Comparison of ENCODE assay signal across 8 cellular contexts in the genomic region with DNA sequence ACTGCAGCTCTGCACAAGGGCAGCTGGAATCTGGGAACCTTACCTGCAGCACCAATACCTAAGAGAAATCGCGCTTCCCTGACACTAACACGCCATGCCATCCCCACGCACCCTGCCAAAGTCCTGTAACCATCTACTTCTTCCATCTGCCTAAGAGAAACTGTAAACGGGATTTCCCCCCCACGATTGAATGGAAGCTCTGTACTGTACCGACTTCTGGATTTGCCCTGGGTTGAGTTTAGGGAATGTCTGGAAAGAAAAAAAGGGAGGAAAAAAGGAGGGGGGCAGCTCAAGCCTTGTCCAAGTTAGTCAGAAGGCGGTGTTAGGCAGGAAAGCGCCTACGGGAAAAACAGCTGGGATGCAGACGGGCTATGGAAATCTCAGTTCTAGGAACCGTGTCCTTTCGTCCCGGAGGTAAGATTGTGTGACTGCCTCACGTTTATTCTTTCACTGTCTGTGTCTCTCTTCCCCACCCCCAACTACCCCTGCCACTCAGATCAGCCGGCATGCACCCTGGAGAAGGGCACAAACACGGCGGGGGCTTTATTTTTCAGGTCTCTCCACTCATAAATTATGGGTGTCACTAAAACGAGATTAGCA.
DNase-seq lines count a peak whose midpoint lies in the region; ATAC-seq lines count a peak whose summit lies in the region.

No MANE protein-coding gene starts in this region.

- no peak for DNase-seq in activated CD4-positive, alpha-beta T cell treated with anti-CD3 and anti-CD28 coated beads, Interleukin-2, amount 10 ng/mL, durations not matched to agents 7 days and 5 days
- DNase-seq in activated CD4-positive, alpha-beta T cell treated with anti-CD3 and anti-CD28 coated beads for 4 hours, result no peak
- DNase-seq in activated naive CD8-positive, alpha-beta T cell treated with anti-CD3 and anti-CD28 coated beads, Interleukin-2, amount 10 ng/mL, durations not matched to agents 7 days and 5 days, result no peak
- no peak for DNase-seq in immature natural killer cell
- no peak for DNase-seq in NCI-H2029 treated with DMSO at 0.1 percent for 48 hours (lab: John Stamatoyannopoulos, UW)
- no peak for DNase-seq in NCI-H446 treated with DMSO at 0.1 percent for 48 hours (lab: John Stamatoyannopoulos, UW)

- peaks cover 50 to 71% (median 61%) of the 10 kb centered on the region in 5 donors for H3K27me3 ChIP-seq in subcutaneous abdominal adipose tissue (ENCODE audit: control insufficient read depth in 5 of 5, insufficient read depth in 4 of 5, low read length in 5 of 5)

- H3K36me3 ChIP-seq in subcutaneous abdominal adipose tissue (ENCODE audit: control insufficient read depth in 5 of 5, insufficient read depth in 5 of 5, low read length in 5 of 5), result no peaks in the 10 kb centered on the region

- H3K9ac ChIP-seq in subcutaneous abdominal adipose tissue (ENCODE audit: low read length in 5 of 5), result no peak overlapping the region

- peak overlapping the region; percentile 4 for H3K4me3 Mint-ChIP-seq in activated CD4-positive, alpha-beta T cell treated with anti-CD3 and anti-CD28 coated beads, Interleukin-2, amount 10 ng/mL, durations not matched to agents 7 days and 5 days
- H3K4me3 Mint-ChIP-seq in activated naive CD8-positive, alpha-beta T cell treated with anti-CD3 and anti-CD28 coated beads, Interleukin-2, amount 10 ng/mL, durations not matched to agents 7 days and 5 days, result peak overlapping the region; percentile 71
- H3K4me3 Mint-ChIP-seq in immature natural killer cell, result peak overlapping the region in 4 of 5 donors; percentile 49 to 65 (median 55)

- H3K27ac ChIP-seq in subcutaneous abdominal adipose tissue (ENCODE audit: low read depth, low read length), result no peak overlapping the region

- H3K36me3 Mint-ChIP-seq in activated CD4-positive, alpha-beta T cell treated with anti-CD3 and anti-CD28 coated beads, Interleukin-2, amount 10 ng/mL, durations not matched to agents 7 days and 5 days (ENCODE audit: low read depth), result no peaks in the 10 kb centered on the region
- peaks cover 3% of the 10 kb centered on the region for H3K36me3 Mint-ChIP-seq in activated naive CD8-positive, alpha-beta T cell treated with anti-CD3 and anti-CD28 coated beads, Interleukin-2, amount 10 ng/mL, durations not matched to agents 7 days and 5 days
- H3K36me3 Mint-ChIP-seq in immature natural killer cell, result peaks cover 0 to 3% (median 0%) of the 10 kb centered on the region in 3 donors

- H3K27me3 Mint-ChIP-seq in activated CD4-positive, alpha-beta T cell treated with anti-CD3 and anti-CD28 coated beads, Interleukin-2, amount 10 ng/mL, durations not matched to agents 7 days and 5 days, result peaks cover 44% of the 10 kb centered on the region
- H3K27me3 Mint-ChIP-seq in activated naive CD8-positive, alpha-beta T cell treated with anti-CD3 and anti-CD28 coated beads, Interleukin-2, amount 10 ng/mL, durations not matched to agents 7 days and 5 days, result peaks cover 54% of the 10 kb centered on the region
- peaks cover 9 to 27% (median 27%) of the 10 kb centered on the region in 3 donors for H3K27me3 Mint-ChIP-seq in immature natural killer cell (ENCODE audit: low read depth in 3 of 3)

- no peak overlapping the region for H3K27ac Mint-ChIP-seq in activated CD4-positive, alpha-beta T cell treated with anti-CD3 and anti-CD28 coated beads, Interleukin-2, amount 10 ng/mL, durations not matched to agents 7 days and 5 days
- H3K27ac Mint-ChIP-seq in activated naive CD8-positive, alpha-beta T cell treated with anti-CD3 and anti-CD28 coated beads, Interleukin-2, amount 10 ng/mL, durations not matched to agents 7 days and 5 days, result no peak overlapping the region
- no peak overlapping the region for H3K27ac Mint-ChIP-seq in immature natural killer cell

- CTCF ChIA-PET in activated CD4-positive, alpha-beta T cell treated with anti-CD3 and anti-CD28 coated beads, Interleukin-2, amount 10 ng/mL, durations not matched to agents 7 days and 5 days (lab: Charles Lee), result interaction anchor here (1.6 to 2.3 kb wide), 2 partner anchors 9 to 672 kb away, joined by 4 to 19 read pairs; no protein-coding TSS in a partner anchor

- H3K9me3 Mint-ChIP-seq in activated CD4-positive, alpha-beta T cell treated with anti-CD3 and anti-CD28 coated beads, Interleukin-2, amount 10 ng/mL, durations not matched to agents 7 days and 5 days, result no peaks in the 10 kb centered on the region
- no peaks in the 10 kb centered on the region for H3K9me3 Mint-ChIP-seq in activated naive CD8-positive, alpha-beta T cell treated with anti-CD3 and anti-CD28 coated beads, Interleukin-2, amount 10 ng/mL, durations not matched to agents 7 days and 5 days
- H3K9me3 Mint-ChIP-seq in immature natural killer cell, result peaks cover 0 to 24% (median 4%) of the 10 kb centered on the region in 6 donors

- ATAC-seq in activated naive CD8-positive, alpha-beta T cell treated with anti-CD3 and anti-CD28 coated beads, Interleukin-2, amount 10 ng/mL, durations not matched to agents 7 days and 5 days (ENCODE audit: low read depth), result no peak
- no peak for ATAC-seq in HG02588 (IDR thresholded peaks at IDR 0.05; ENCODE audit: unreplicated experiment)

- peak overlapping the region in 4 of 5 donors; percentile 29 to 61 (median 55) for H3K4me3 ChIP-seq in subcutaneous abdominal adipose tissue (ENCODE audit: low read depth in 1 of 5, low read length in 5 of 5)

- POLR2A ChIA-PET in activated CD4-positive, alpha-beta T cell treated with anti-CD3 and anti-CD28 coated beads, Interleukin-2, amount 10 ng/mL, durations not matched to agents 7 days and 5 days (lab: Charles Lee), result no interaction called here
- POLR2A ChIA-PET in activated naive CD8-positive, alpha-beta T cell treated with anti-CD3 and anti-CD28 coated beads, Interleukin-2, amount 10 ng/mL, durations not matched to agents 7 days and 5 days (lab: Charles Lee), result interaction anchor here (1.3 kb wide), 1 partner anchor 9 kb away, joined by 3 read pairs; no protein-coding TSS in a partner anchor

- no peaks in the 10 kb centered on the region for H3K9me3 ChIP-seq in subcutaneous abdominal adipose tissue (ENCODE audit: control insufficient read depth in 5 of 5, low read length in 5 of 5)

- peaks cover 0 to 24% (median 19%) of the 10 kb centered on the region in 5 donors for H3K4me1 ChIP-seq in subcutaneous abdominal adipose tissue (ENCODE audit: control insufficient read depth in 5 of 5, insufficient read depth in 5 of 5, low read length in 5 of 5)

- H3K4me1 Mint-ChIP-seq in activated CD4-positive, alpha-beta T cell treated with anti-CD3 and anti-CD28 coated beads, Interleukin-2, amount 10 ng/mL, durations not matched to agents 7 days and 5 days, result peaks cover 15% of the 10 kb centered on the region
- peaks cover 22% of the 10 kb centered on the region for H3K4me1 Mint-ChIP-seq in activated naive CD8-positive, alpha-beta T cell treated with anti-CD3 and anti-CD28 coated beads, Interleukin-2, amount 10 ng/mL, durations not matched to agents 7 days and 5 days
- H3K4me1 Mint-ChIP-seq in immature natural killer cell, result peaks cover 11 to 18% of the 10 kb centered on the region in 2 donors

Comparison
In these comparisons a context has a peak if more than half of its experiments do, and no peak if none do; other contexts are left out.
1. H3K4me3 Mint-ChIP-seq: peak in every context shown above with its lines; median percentile 71 in activated naive CD8-positive, alpha-beta T cell treated with anti-CD3 and anti-CD28 coated beads, Interleukin-2, amount 10 ng/mL, durations not matched to agents 7 days and 5 days; 55 in immature natural killer cell; 4 in activated CD4-positive, alpha-beta T cell treated with anti-CD3 and anti-CD28 coated beads, Interleukin-2, amount 10 ng/mL, durations not matched to agents 7 days and 5 days.